In the genomic region with DNA sequence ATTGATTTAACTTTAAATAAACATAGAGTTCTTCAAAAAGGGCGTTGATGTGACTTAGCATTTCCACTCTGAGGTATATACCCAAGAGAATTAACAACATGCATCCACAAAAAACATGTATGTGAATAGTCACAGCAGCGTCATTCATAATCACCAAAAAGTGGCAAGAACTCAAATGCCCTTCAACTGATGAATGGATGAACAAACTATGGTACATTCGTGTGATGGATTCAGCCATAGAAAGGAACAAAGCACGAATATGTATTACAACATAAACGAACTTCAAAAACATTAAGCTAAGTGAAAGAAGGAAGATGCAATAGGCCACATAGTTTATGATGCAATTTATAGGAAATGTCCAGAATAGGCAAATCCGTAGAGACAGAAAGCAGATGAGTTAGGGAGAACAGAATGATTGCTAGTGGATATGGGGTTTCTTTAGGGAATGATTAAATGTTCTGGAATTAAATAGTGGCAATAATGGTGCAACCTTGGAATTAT, we compare ENCODE assay signal across 27 cellular contexts.
"Had no signal": no experiment of that assay in that cellular context is flagged by ENCODE, and none has a peak within 500 bp of the region (broad histone marks: within the 10 kb centered on the region; RNA-seq: fewer than 3 reads in every experiment).

No MANE protein-coding gene starts in this region.

- H3K36me3 ChIP-seq: esophagus muscularis mucosa, heart left ventricle, ovary, transverse colon had no signal

- DNase-seq: activated CD4-positive, alpha-beta memory T cell treated with anti-CD3 and anti-CD28 coated beads, Interleukin-2, amount 10 ng/mL, durations not matched to agents 7 days and 5 days; activated CD4-positive, alpha-beta T cell treated with anti-CD3 and anti-CD28 coated beads for 1 hour; activated CD4-positive, alpha-beta T cell treated with anti-CD3 and anti-CD28 coated beads, Interleukin-2, amount 10 ng/mL, durations not matched to agents 7 days and 5 days; activated naive CD4-positive, alpha-beta T cell; activated T-cell treated with anti-CD3 and anti-CD28 coated beads, Interleukin-2, amount 50 U/mL, for 48 hours; foreskin keratinocyte; heart left ventricle; kidney; left colon; naive B cell; ovary; stimulated activated CD4-positive, alpha-beta T cell treated with anti-CD3 and anti-CD28 coated beads, Interleukin-12 subunit alpha, Interleukin-12 subunit beta, amount 100 ng/mL, for 4 hours; stimulated activated CD4-positive, alpha-beta T cell treated with anti-CD3 and anti-CD28 coated beads, Interleukin-4, amount 100 ng/mL, for 1 hour; testis; transverse colon had no signal

- H3K4me3 Mint-ChIP-seq: activated CD4-positive, alpha-beta memory T cell treated with anti-CD3 and anti-CD28 coated beads, Interleukin-2, amount 10 ng/mL, durations not matched to agents 7 days and 5 days; activated CD4-positive, alpha-beta T cell treated with anti-CD3 and anti-CD28 coated beads, Interleukin-2, amount 10 ng/mL, durations not matched to agents 7 days and 5 days; activated naive CD8-positive, alpha-beta T cell; central memory CD8-positive, alpha-beta T cell; dendritic cell treated with granulocyte-macrophage colony-stimulating factor and Interleukin-4, amounts not matched to agents 40 ng/mL and 50 ng/mL, for 4 days; mesothelial cell of epicardium; naive B cell; nephron progenitor cell; WTC11 had no signal

- H3K4me3 ChIP-seq: esophagus muscularis mucosa, heart left ventricle, ovary, skin epidermis, testis, transverse colon had no signal

- H3K27me3 ChIP-seq: foreskin keratinocyte, ovary, testis had no signal

- H3K27ac Mint-ChIP-seq: activated CD4-positive, alpha-beta memory T cell treated with anti-CD3 and anti-CD28 coated beads, Interleukin-2, amount 10 ng/mL, durations not matched to agents 7 days and 5 days; activated CD4-positive, alpha-beta T cell treated with anti-CD3 and anti-CD28 coated beads, Interleukin-2, amount 10 ng/mL, durations not matched to agents 7 days and 5 days; activated naive CD8-positive, alpha-beta T cell; activated T-helper 2 cell treated with anti-CD3 and anti-CD28 coated beads, Interferon-gamma antibody, Interleukin-2, Interleukin-4, amounts not matched to agents 10 μg/mL and 5 μg/mL and 100 μg/mL, durations not matched to agents 14 hours and 24 hours and 36 hours; dendritic cell treated with granulocyte-macrophage colony-stimulating factor and Interleukin-4, amounts not matched to agents 40 ng/mL and 50 ng/mL, for 4 days; immature natural killer cell; mesothelial cell of epicardium; naive B cell; nephron progenitor cell; progenitor cell of endocrine pancreas; WTC11 had no signal

- FAIRE-seq: bronchial epithelial cell, kidney had no signal

- H3K4me1 ChIP-seq: foreskin keratinocyte, heart left ventricle, testis, transverse colon had no signal

- H3K9me3 Mint-ChIP-seq: activated CD4-positive, alpha-beta memory T cell treated with anti-CD3 and anti-CD28 coated beads, Interleukin-2, amount 10 ng/mL, durations not matched to agents 7 days and 5 days; activated CD4-positive, alpha-beta T cell treated with anti-CD3 and anti-CD28 coated beads, Interleukin-2, amount 10 ng/mL, durations not matched to agents 7 days and 5 days; activated T-helper 2 cell treated with anti-CD3 and anti-CD28 coated beads, Interferon-gamma antibody, Interleukin-2, Interleukin-4, amounts not matched to agents 10 μg/mL and 5 μg/mL and 100 μg/mL, durations not matched to agents 14 hours and 24 hours and 36 hours; central memory CD8-positive, alpha-beta T cell had no signal

- H3K9me3 ChIP-seq: esophagus muscularis mucosa, ovary, testis, transverse colon had no signal

- H3K27ac ChIP-seq: esophagus muscularis mucosa, foreskin keratinocyte, heart left ventricle, ovary, skin epidermis, testis, transverse colon had no signal

- H3K27me3 Mint-ChIP-seq: dendritic cell treated with granulocyte-macrophage colony-stimulating factor and Interleukin-4, amounts not matched to agents 40 ng/mL and 50 ng/mL, for 4 days had no signal

- H3K4me1 Mint-ChIP-seq: mesothelial cell of epicardium, naive B cell had no signal

- H3K36me3 Mint-ChIP-seq: immature natural killer cell, mesothelial cell of epicardium had no signal
